19 cellular contexts compared by ENCODE assay signal in genomic region chr2:239790721-239791120, GRCh38.
"Had no signal": no experiment of that assay in that cellular context is flagged by ENCODE, and none has a peak within 500 bp of the region (broad histone marks: within the 10 kb centered on the region; RNA-seq: fewer than 3 reads in every experiment).

No MANE protein-coding gene starts in this region.

- ATAC-seq: body of pancreas; mucosa of descending colon; psoas muscle; stimulated activated effector memory CD8-positive, alpha-beta T cell treated with anti-CD3 and anti-CD28 coated beads, Interleukin-12 subunit alpha, Interleukin-12 subunit beta, amount 100 ng/mL, for 72 hours had no signal

- H3K4me3 Mint-ChIP-seq: activated CD4-positive, alpha-beta memory T cell treated with anti-CD3 and anti-CD28 coated beads, Interleukin-2, amount 10 ng/mL, durations not matched to agents 7 days and 5 days; activated naive CD8-positive, alpha-beta T cell treated with anti-CD3 and anti-CD28 coated beads, Interleukin-2, amount 10 ng/mL, durations not matched to agents 7 days and 5 days; activated T-cell treated with anti-CD3 and anti-CD28 coated beads, Interleukin-2, amount 50 U/mL, for 24 hours; memory B cell; naive B cell; neural crest cell; stimulated activated effector memory CD8-positive, alpha-beta T cell treated with anti-CD3 and anti-CD28 coated beads, Interleukin-12 subunit alpha, Interleukin-12 subunit beta, amount 100 ng/mL, for 72 hours; T-helper 2 cell treated with Interferon-gamma antibody and Interleukin-4, amounts not matched to agents 5 μg/mL and 100 μg/mL, for 36 hours had no signal

- H3K27me3 Mint-ChIP-seq: activated naive CD8-positive, alpha-beta T cell treated with anti-CD3 and anti-CD28 coated beads, Interleukin-2, amount 10 ng/mL, durations not matched to agents 7 days and 5 days; naive B cell had no signal

- H3K27ac Mint-ChIP-seq: activated CD4-positive, alpha-beta memory T cell treated with anti-CD3 and anti-CD28 coated beads, Interleukin-2, amount 10 ng/mL, durations not matched to agents 7 days and 5 days; activated naive CD8-positive, alpha-beta T cell treated with anti-CD3 and anti-CD28 coated beads, Interleukin-2, amount 10 ng/mL, durations not matched to agents 7 days and 5 days; activated T-cell treated with anti-CD3 and anti-CD28 coated beads, Interleukin-2, amount 50 U/mL, for 24 hours; activated T-helper 2 cell treated with anti-CD3 and anti-CD28 coated beads, Interferon-gamma antibody, Interleukin-2, Interleukin-4, amounts not matched to agents 10 μg/mL and 5 μg/mL and 100 μg/mL, durations not matched to agents 14 hours and 24 hours and 36 hours; memory B cell; naive B cell; stimulated activated effector memory CD8-positive, alpha-beta T cell treated with anti-CD3 and anti-CD28 coated beads, Interleukin-12 subunit alpha, Interleukin-12 subunit beta, amount 100 ng/mL, for 72 hours; T-helper 2 cell treated with Interferon-gamma antibody and Interleukin-4, amounts not matched to agents 5 μg/mL and 100 μg/mL, for 36 hours had no signal

- DNase-seq: activated CD4-positive, alpha-beta memory T cell treated with anti-CD3 and anti-CD28 coated beads, Interleukin-2, amount 10 ng/mL, durations not matched to agents 7 days and 5 days; activated CD4-positive, alpha-beta T cell treated with anti-CD3 and anti-CD28 coated beads for 48 hours; activated CD4-positive, CD25-positive, alpha-beta regulatory T cell; activated naive CD4-positive, alpha-beta T cell treated with Interleukin-2 at 50 U/mL for 16 hours; activated naive CD8-positive, alpha-beta T cell treated with anti-CD3 and anti-CD28 coated beads, Interleukin-2, amount 10 ng/mL, durations not matched to agents 7 days and 5 days; body of pancreas; central memory CD4-positive, alpha-beta T cell; erythroblast; left ventricle myocardium inferior; naive B cell; psoas muscle; stimulated activated CD4-positive, alpha-beta T cell treated with anti-CD3 and anti-CD28 coated beads, Interleukin-4, amount 100 ng/mL, for 24 hours had no signal

- H3K9me3 Mint-ChIP-seq: activated CD4-positive, alpha-beta memory T cell treated with anti-CD3 and anti-CD28 coated beads, Interleukin-2, amount 10 ng/mL, durations not matched to agents 7 days and 5 days; activated T-helper 2 cell treated with anti-CD3 and anti-CD28 coated beads, Interferon-gamma antibody, Interleukin-2, Interleukin-4, amounts not matched to agents 10 μg/mL and 5 μg/mL and 100 μg/mL, durations not matched to agents 14 hours and 24 hours and 36 hours; neural crest cell; T-helper 2 cell treated with Interferon-gamma antibody and Interleukin-4, amounts not matched to agents 5 μg/mL and 100 μg/mL, for 36 hours had no signal

- H3K4me1 Mint-ChIP-seq: activated CD4-positive, alpha-beta memory T cell treated with anti-CD3 and anti-CD28 coated beads, Interleukin-2, amount 10 ng/mL, durations not matched to agents 7 days and 5 days; activated naive CD8-positive, alpha-beta T cell treated with anti-CD3 and anti-CD28 coated beads, Interleukin-2, amount 10 ng/mL, durations not matched to agents 7 days and 5 days; memory B cell; naive B cell; stimulated activated effector memory CD8-positive, alpha-beta T cell treated with anti-CD3 and anti-CD28 coated beads, Interleukin-12 subunit alpha, Interleukin-12 subunit beta, amount 100 ng/mL, for 72 hours had no signal

- H3K36me3 Mint-ChIP-seq: activated naive CD8-positive, alpha-beta T cell treated with anti-CD3 and anti-CD28 coated beads, Interleukin-2, amount 10 ng/mL, durations not matched to agents 7 days and 5 days; stimulated activated effector memory CD8-positive, alpha-beta T cell treated with anti-CD3 and anti-CD28 coated beads, Interleukin-12 subunit alpha, Interleukin-12 subunit beta, amount 100 ng/mL, for 72 hours had no signal
